In the genomic region with DNA sequence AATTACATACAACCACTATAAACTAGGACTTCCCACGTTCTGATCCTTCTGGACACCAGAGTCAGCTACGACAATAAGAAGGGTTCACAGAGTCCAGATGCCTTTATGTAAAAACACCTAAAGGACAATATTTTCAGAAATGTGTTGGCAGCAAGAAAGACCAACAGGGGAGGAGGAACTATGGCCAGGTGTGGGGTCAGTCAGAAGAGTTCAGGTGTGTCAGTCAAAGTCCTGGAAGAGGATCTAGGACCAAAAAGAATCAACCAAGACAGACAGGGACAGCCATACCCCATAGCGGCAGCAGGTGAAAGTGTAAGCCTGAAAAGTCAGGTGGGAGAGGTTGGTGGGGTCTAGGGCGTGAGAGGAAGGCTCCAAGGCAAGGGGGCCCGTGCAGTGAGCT, we compare ENCODE assay signal across 1 cellular context.
TF ChIP-seq lines count a peak whose summit lies in the region.

No MANE protein-coding gene starts in this region.

TF ChIP-seq in HepG2, 621 proteins besides CTCF, POLR2A, EP300 and RAD21:
- TF ChIP-seq ZNF570 (CRISPR knock-in tag; IDR thresholded peaks at IDR 0.05; ENCODE audit: borderline replicate concordance) (no peak), ZNF644 (CRISPR knock-in tag; IDR thresholded peaks at IDR 0.05; ENCODE audit: low read depth) (no peak)
